Comparison of ENCODE assay signal across 25 cellular contexts in genomic region chr10:122795924-122796323, GRCh38. TPM values are rescaled to one million over a fixed set of nuclear protein-coding genes. Genes with fewer than 3 reads are reported as not detected.
DNase-seq lines count a peak whose midpoint lies in the region; ATAC-seq, FAIRE-seq and TF ChIP-seq lines count a peak whose summit lies in the region.
"Had no signal": no experiment of that assay in that cellular context is flagged by ENCODE, and none has a peak within 500 bp of the region (broad histone marks: within the 10 kb centered on the region; RNA-seq: fewer than 3 reads in every experiment).

No MANE protein-coding gene starts in this region.

- no peak overlapping the region for H4K5ac ChIP-seq in H1 (ENCODE audit: insufficient read length, low read depth, low read length)
- no peak overlapping the region for H4K5ac ChIP-seq in mesendoderm (ENCODE audit: low read length)

- intact Hi-C loops in left cardiac atrium (cut with DNase I) (no loop called here), cardiac septum (cut with DNase I) (no loop called here)

- H2BK20ac ChIP-seq in H1 (ENCODE audit: low read length) = no peak overlapping the region

- no peak overlapping the region for H3K27ac ChIP-seq in H1 (ENCODE audit: low read depth, low read length)
- H3K27ac ChIP-seq in mesendoderm (ENCODE audit: low read depth, low read length) = no peak overlapping the region
- H3K27ac ChIP-seq: 22Rv1, BLaER1 had no signal

- no peaks in the 10 kb centered on the region for H4K20me1 ChIP-seq in H1 (replicated peaks in 1 of 2; ENCODE audit: control insufficient read depth in 1 of 2, insufficient read depth in 2 of 2, low read length in 2 of 2)
- H4K20me1 ChIP-seq: BLaER1 had no signal

- no peak overlapping the region for H4K8ac ChIP-seq in H1 (ENCODE audit: extremely low read depth, insufficient read depth, low read length)
- H4K8ac ChIP-seq in mesendoderm (ENCODE audit: low read depth, low read length) = no peak overlapping the region

- CTCF ChIA-PET in H1 (lab: Charles Lee; ENCODE audit: partially characterized antibody) = interaction anchor here (0.7 kb wide), 1 partner anchor 54 kb away, joined by 4 read pairs; no protein-coding TSS in a partner anchor

- no peak for DNase-seq in left cardiac atrium
- no peak for DNase-seq in cardiac septum (ENCODE audit: low spot score)
- no peak for DNase-seq in H1 (ENCODE audit: low read depth in 1 of 2, low spot score in 2 of 2)
- no peak for DNase-seq in mesendoderm
- DNase-seq: ACHN; BE2C; C1 segment of cervical spinal cord; CD4-positive, alpha-beta memory T cell; CD4-positive, CD25-positive, alpha-beta regulatory T cell; CD8-positive, alpha-beta memory T cell; COR-L47; DMS 273 treated with DMSO at 0.1 percent for 48 hours; DMS153; DMS53; DMS79; DND-41; EL; GDM1 had no signal

- H3K4ac ChIP-seq in H1 (replicated peaks; ENCODE audit: insufficient read length, low read depth, low read length) = no peak overlapping the region
- H3K4ac ChIP-seq in mesendoderm (ENCODE audit: low read depth, low read length) = no peak overlapping the region

- no peak overlapping the region for H2AK5ac ChIP-seq in H1 (ENCODE audit: low read depth, low read length)
- H2AK5ac ChIP-seq in mesendoderm (ENCODE audit: low read length) = no peak overlapping the region

- 89% methylated on average over 5 of the region's 5 CpGs; no CpG with 5 or more reads in 1 of the 2 experiments for WGBS in H1 (ENCODE audit: extremely low coverage in 1 of 2, insufficient coverage in 1 of 2, insufficient read length in 1 of 2, insufficient replicate concordance in 2 of 2, low coverage in 1 of 2, low lambda C conversion rate in 2 of 2, missing lambda C conversion rate in 1 of 2), 2 experiments
- WGBS in mesendoderm (ENCODE audit: extremely low coverage, insufficient coverage, low lambda C conversion rate) = no CpG with 5 or more reads among the region's 5 CpGs

- H3K23ac ChIP-seq in H1 (ENCODE audit: insufficient read length) (no peak overlapping the region), mesendoderm (ENCODE audit: low read length) (no peak overlapping the region)

- H3K79me1 ChIP-seq in H1 (ENCODE audit: low read depth, low read length) = no peaks in the 10 kb centered on the region
- H3K79me1 ChIP-seq in mesendoderm (ENCODE audit: low read length) = no peaks in the 10 kb centered on the region

- FAIRE-seq in H1 (lab: Jason Lieb, UNC) = no peak
- FAIRE-seq: A204.1, GM12878, GM12892, GM18507 had no signal

- 0 out of 2 replicates have a peak overlapping the region, but pooled peaks have one; percentile 41 for H2AFZ ChIP-seq in H1 (ENCODE audit: low read length)

- H3K4me2 ChIP-seq in H1 (ENCODE audit: insufficient read depth in 1 of 2, low read depth in 2 of 2, low read length in 2 of 2) (no peak overlapping the region), mesendoderm (ENCODE audit: low read length) (no peak overlapping the region)
- H3K4me2 ChIP-seq: BLaER1 had no signal

- 0 out of 2 replicates have a peak, but pooled peaks cover 2% of the 10 kb centered on the region for H3K23me2 ChIP-seq in H1 (ENCODE audit: low read depth, low read length)

- H2BK120ac ChIP-seq in H1 (replicated peaks; ENCODE audit: low read depth, low read length) (no peak overlapping the region), mesendoderm (ENCODE audit: low read depth, low read length) (no peak overlapping the region)

- H3K36me3 ChIP-seq in H1 (ENCODE audit: control insufficient read depth in 2 of 4, insufficient read depth in 4 of 4, low read length in 3 of 4) = no peaks in the 10 kb centered on the region
- H3K36me3 ChIP-seq in mesendoderm (ENCODE audit: control insufficient read depth, insufficient read depth, low read length) = no peaks in the 10 kb centered on the region
- H3K36me3 ChIP-seq: BE2C, BLaER1 had no signal

- no peak overlapping the region for H3K18ac ChIP-seq in H1 (ENCODE audit: extremely low read depth, low read length)
- no peak overlapping the region for H3K18ac ChIP-seq in mesendoderm (ENCODE audit: low read length)

- no peak for TF ChIP-seq EP300 in H1 (IDR thresholded peaks at IDR 0.05; ENCODE audit: borderline replicate concordance in 1 of 2, low read depth in 2 of 2, low read length in 2 of 2)

- H3K14ac ChIP-seq in H1 (ENCODE audit: insufficient read length) = no peak overlapping the region

- ATAC-seq in left cardiac atrium = peak; percentile 32 to 82
- ATAC-seq in GM21528 (IDR thresholded peaks at IDR 0.05; ENCODE audit: low FRiP score, unreplicated experiment) = no peak
- ATAC-seq: GM12878 had no signal

- H3K79me2 ChIP-seq in H1 (ENCODE audit: control insufficient read depth in 1 of 2, insufficient read depth in 2 of 2, low read length in 2 of 2) (no peaks in the 10 kb centered on the region), mesendoderm (ENCODE audit: control insufficient read depth, insufficient read depth, low read length) (no peaks in the 10 kb centered on the region)

- H3K9me3 ChIP-seq in H1 (ENCODE audit: insufficient read depth in 2 of 2, low read depth in 1 of 2, low read length in 1 of 2) = no peaks in the 10 kb centered on the region
- H3K9me3 ChIP-seq: BE2C, BLaER1 had no signal

- no peak overlapping the region for H3K9ac ChIP-seq in H1 (replicated peaks in 1 of 4; ENCODE audit: extremely low read depth in 1 of 4, low read depth in 3 of 4, low read length in 3 of 4)
- H3K9ac ChIP-seq in mesendoderm (ENCODE audit: low read length) = no peak overlapping the region
- H3K9ac ChIP-seq: BLaER1 had no signal

- TF ChIP-seq RAD21 in H1 (IDR thresholded peaks at IDR 0.05 in 1 of 2, conservative IDR thresholded peaks at IDR 0.05 in 1 of 2; ENCODE audit: low read depth in 2 of 2, low read length in 2 of 2) = no peak

- H3K4me3 ChIP-seq in H1 (ENCODE audit: extremely low read depth in 1 of 4, insufficient read depth in 2 of 4, low read depth in 3 of 4, low read length in 4 of 4) = no peak overlapping the region
- no peak overlapping the region for H3K4me3 ChIP-seq in mesendoderm (ENCODE audit: low read length)
- H3K4me3 ChIP-seq: BLaER1, GM12878 had no signal

- TF ChIP-seq POLR2A in H1 (IDR thresholded peaks at IDR 0.05; ENCODE audit: control extremely low read depth in 1 of 2, low read depth in 2 of 2, low read length in 2 of 2) = no peak

- TF ChIP-seq CTCF in H1 (IDR thresholded peaks at IDR 0.05; ENCODE audit: control extremely low read depth in 1 of 3, insufficient read depth in 1 of 3, low read depth in 1 of 3, low read length in 3 of 3) = no peak

- H3K27me3 ChIP-seq in H1 (replicated peaks in 1 of 4; ENCODE audit: control insufficient read depth in 3 of 4, extremely low read depth in 1 of 4, insufficient read depth in 3 of 4, low read length in 3 of 4) (no peaks in the 10 kb centered on the region), mesendoderm (ENCODE audit: insufficient read depth, low read length, poor library complexity) (no peaks in the 10 kb centered on the region)
- H3K27me3 ChIP-seq: BLaER1 had no signal

- no peak overlapping the region for H4K91ac ChIP-seq in H1 (replicated peaks; ENCODE audit: insufficient read length, low read length)

- H2BK15ac ChIP-seq in H1 (ENCODE audit: low read length) (no peak overlapping the region), mesendoderm (replicated peaks; ENCODE audit: low read depth) (no peak overlapping the region)

- no peak overlapping the region for H3K56ac ChIP-seq in H1 (replicated peaks; ENCODE audit: insufficient read length, low read depth, low read length)
- peak overlapping the region; percentile 31 for H3K56ac ChIP-seq in mesendoderm (ENCODE audit: low read length)

- no peak overlapping the region for H2BK5ac ChIP-seq in H1 (ENCODE audit: low read depth, low read length)
- H2BK5ac ChIP-seq in mesendoderm (ENCODE audit: low read length) = no peak overlapping the region

- POLR2A ChIA-PET in H1 (lab: Charles Lee; ENCODE audit: partially characterized antibody) = no interaction called here

- H2BK12ac ChIP-seq in H1 (ENCODE audit: low read depth, low read length) = no peak overlapping the region

- no peaks in the 10 kb centered on the region for H3K4me1 ChIP-seq in H1 (replicated peaks in 1 of 4; ENCODE audit: control insufficient read depth in 3 of 4, insufficient read depth in 4 of 4, low read length in 3 of 4)
- peaks cover 3% of the 10 kb centered on the region for H3K4me1 ChIP-seq in mesendoderm (ENCODE audit: control insufficient read depth, low read depth, low read length)
- H3K4me1 ChIP-seq: BE2C, BLaER1 had no signal

TF ChIP-seq in H1, 55 proteins besides CTCF, POLR2A, EP300 and RAD21 (continues in another document):
- TF ChIP-seq TCF12 (IDR thresholded peaks at IDR 0.05; ENCODE audit: low read depth, low read length) (no peak), CHD2 (IDR thresholded peaks at IDR 0.05; ENCODE audit: low read length) (no peak), POU5F1 (IDR thresholded peaks at IDR 0.05; ENCODE audit: low read depth, low read length) (no peak), EGR1 (IDR thresholded peaks at IDR 0.05; ENCODE audit: borderline replicate concordance, low read depth, low read length) (no peak), BACH1 (IDR thresholded peaks at IDR 0.05; ENCODE audit: low read length) (no peak), CBX5 (IDR thresholded peaks at IDR 0.05; ENCODE audit: low read depth, low read length) (no peak), SP4 (IDR thresholded peaks at IDR 0.05; ENCODE audit: low read length) (no peak), NRF1 (IDR thresholded peaks at IDR 0.05; ENCODE audit: low read depth, low read length) (no peak), BCL11A (IDR thresholded peaks at IDR 0.05; ENCODE audit: low read depth in 2 of 2, low read length in 2 of 2) (no peak), RXRA (IDR thresholded peaks at IDR 0.05; ENCODE audit: insufficient read depth, low read depth, low read length) (no peak), CEBPB (IDR thresholded peaks at IDR 0.05; ENCODE audit: low read depth, low read length) (no peak), CHD1 (IDR thresholded peaks at IDR 0.05; ENCODE audit: low read depth, low read length) (no peak)

RNA-seq across cellular contexts. Expression of gene CUZD1, which starts 49.7 kb away (rescaled TPM):
- total RNA-seq in left cardiac atrium = under 1 TPM; 0.32 to 0.44 TPM
- total RNA-seq in cardiac septum = 0.35 TPM
- total RNA-seq in H1 (2021; fragmentation: NEBNext Ultra II Directional; extraction: Animal tissue kit (Norgen Biotek cat#: 25700)) = 11.9 and 13.0 TPM in 2 replicates
- 15.1 and 30.0 TPM in 2 replicates for polyA plus RNA-seq in H1 (2011; rRNA removed)
- 24.7 TPM for polyA plus RNA-seq in H1 (2011; cell fraction: cytosol; rRNA removed)
- polyA plus RNA-seq in H1 (2011; cell fraction: nucleus; rRNA removed) = 12.9 TPM
- polyA plus RNA-seq in H1 (2012, experiment 1 of 2) = 15.1 to 22.7 TPM (median 20.5 TPM) in 4 replicates
- 1.7 TPM for polyA plus RNA-seq in H1 (2012, experiment 2 of 2)
- polyA plus RNA-seq in H1 (2013, experiment 1 of 2) = 6.0 TPM
- polyA plus RNA-seq in H1 (2013, experiment 2 of 2) = 5.0 TPM
- 22.9 and 35.2 TPM in 2 replicates for polyA minus RNA-seq in H1 (2011; rRNA and poly(A)+ RNA removed)
- 13.7 TPM for polyA minus RNA-seq in H1 (2011; cell fraction: cytosol; rRNA and poly(A)+ RNA removed)
- 18.4 TPM for polyA minus RNA-seq in H1 (2011; cell fraction: nucleus; rRNA and poly(A)+ RNA removed)
- 1.7 TPM for polyA plus RNA-seq in mesendoderm (2013, experiment 1 of 2)
- 1.6 TPM for polyA plus RNA-seq in mesendoderm (2013, experiment 2 of 2)
